In the genomic region with DNA sequence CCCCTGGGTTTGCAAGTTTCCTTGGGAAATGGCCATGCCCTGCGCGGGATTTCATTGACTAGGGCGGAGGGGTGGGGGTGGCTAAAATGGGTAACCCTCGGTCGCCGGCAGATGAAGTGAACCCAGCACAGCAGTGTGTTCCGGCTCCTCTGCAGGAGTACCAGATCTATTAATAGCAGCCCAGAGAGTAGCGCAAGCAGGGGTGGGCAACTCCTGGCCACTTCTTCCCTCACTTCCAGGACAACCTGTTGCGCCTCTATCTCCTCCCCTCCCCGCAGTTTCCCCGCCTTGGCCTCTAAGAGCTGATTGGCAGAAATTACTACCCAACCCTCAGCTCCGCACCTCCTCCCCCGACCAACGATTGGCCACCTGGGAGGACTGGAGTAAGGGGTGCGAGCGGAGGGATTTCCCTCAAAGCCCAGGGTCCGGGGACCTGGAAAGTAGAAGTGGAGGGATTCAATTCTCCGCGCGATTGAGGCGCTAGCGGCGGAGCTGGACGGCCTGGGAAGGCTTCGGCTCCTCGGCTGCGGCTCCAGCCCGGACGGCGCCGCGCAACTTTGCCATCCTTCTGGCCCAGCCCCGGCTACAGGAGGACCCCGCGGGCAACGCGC, we compare ENCODE assay signal across 8 cellular contexts. TPM values are rescaled to one million over a fixed set of nuclear protein-coding genes. Genes with fewer than 3 reads are reported as not detected.
DNase-seq lines count a peak whose midpoint lies in the region; ATAC-seq and TF ChIP-seq lines count a peak whose summit lies in the region.

A gene with protein sequence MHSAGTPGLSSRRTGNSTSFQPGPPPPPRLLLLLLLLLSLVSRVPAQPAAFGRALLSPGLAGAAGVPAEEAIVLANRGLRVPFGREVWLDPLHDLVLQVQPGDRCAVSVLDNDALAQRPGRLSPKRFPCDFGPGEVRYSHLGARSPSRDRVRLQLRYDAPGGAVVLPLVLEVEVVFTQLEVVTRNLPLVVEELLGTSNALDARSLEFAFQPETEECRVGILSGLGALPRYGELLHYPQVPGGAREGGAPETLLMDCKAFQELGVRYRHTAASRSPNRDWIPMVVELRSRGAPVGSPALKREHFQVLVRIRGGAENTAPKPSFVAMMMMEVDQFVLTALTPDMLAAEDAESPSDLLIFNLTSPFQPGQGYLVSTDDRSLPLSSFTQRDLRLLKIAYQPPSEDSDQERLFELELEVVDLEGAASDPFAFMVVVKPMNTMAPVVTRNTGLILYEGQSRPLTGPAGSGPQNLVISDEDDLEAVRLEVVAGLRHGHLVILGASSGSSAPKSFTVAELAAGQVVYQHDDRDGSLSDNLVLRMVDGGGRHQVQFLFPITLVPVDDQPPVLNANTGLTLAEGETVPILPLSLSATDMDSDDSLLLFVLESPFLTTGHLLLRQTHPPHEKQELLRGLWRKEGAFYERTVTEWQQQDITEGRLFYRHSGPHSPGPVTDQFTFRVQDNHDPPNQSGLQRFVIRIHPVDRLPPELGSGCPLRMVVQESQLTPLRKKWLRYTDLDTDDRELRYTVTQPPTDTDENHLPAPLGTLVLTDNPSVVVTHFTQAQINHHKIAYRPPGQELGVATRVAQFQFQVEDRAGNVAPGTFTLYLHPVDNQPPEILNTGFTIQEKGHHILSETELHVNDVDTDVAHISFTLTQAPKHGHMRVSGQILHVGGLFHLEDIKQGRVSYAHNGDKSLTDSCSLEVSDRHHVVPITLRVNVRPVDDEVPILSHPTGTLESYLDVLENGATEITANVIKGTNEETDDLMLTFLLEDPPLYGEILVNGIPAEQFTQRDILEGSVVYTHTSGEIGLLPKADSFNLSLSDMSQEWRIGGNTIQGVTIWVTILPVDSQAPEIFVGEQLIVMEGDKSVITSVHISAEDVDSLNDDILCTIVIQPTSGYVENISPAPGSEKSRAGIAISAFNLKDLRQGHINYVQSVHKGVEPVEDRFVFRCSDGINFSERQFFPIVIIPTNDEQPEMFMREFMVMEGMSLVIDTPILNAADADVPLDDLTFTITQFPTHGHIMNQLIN (N-terminal part only) (plus strand): TSS at position 443 of the 611 bp plus-strand sequence. CDS start 268 bp downstream, outside the sequence.

- H3K23me2 ChIP-seq in H9 (ENCODE audit: insufficient read length, low read depth, low read length, poor library complexity, severe bottlenecking) = peaks cover 18% of the 10 kb centered on the region

- H3K79me1 ChIP-seq in H9 (ENCODE audit: insufficient read depth, low read depth, low read length, poor library complexity, severe bottlenecking) = no peaks in the 10 kb centered on the region

- H3K4ac ChIP-seq in H9 (ENCODE audit: low read depth, low read length) = no peak within 1 kb of the TSS

- H3K36me3 ChIP-seq in right lobe of liver (no peaks in the 10 kb centered on the region), transverse colon (no peaks in the 10 kb centered on the region)

- H3K36me3 Mint-ChIP-seq in H9 (ENCODE audit: insufficient read depth in 1 of 3, low read depth in 3 of 3) = peaks cover 31 to 34% (median 33%) of the 10 kb centered on the region in 3 experiments
- no peaks in the 10 kb centered on the region for H3K36me3 Mint-ChIP-seq in T-helper 2 cell treated with Interferon-gamma antibody and Interleukin-4, amounts not matched to agents 5 μg/mL and 100 μg/mL, for 36 hours (ENCODE audit: low read depth)

- no peaks in the 10 kb centered on the region for H4K20me1 ChIP-seq in H9 (ENCODE audit: control insufficient read depth, insufficient read depth, insufficient read length)

- H3K9ac ChIP-seq in H9 (ENCODE audit: extremely low read depth, insufficient read length, low read length) = peak within 1 kb of the TSS; percentile 47

- no peak within 1 kb of the TSS for H2BK15ac ChIP-seq in H9 (ENCODE audit: low read depth, low read length)

- DNase-seq in H9 (peak; percentile 97), NCI-H510A (lab: John Stamatoyannopoulos, UW) (peak; percentile 60), coronary artery (ENCODE audit: low spot score) (no peak), right lobe of liver (peak in 2 of 3 donors; percentile 53 to 64), transverse colon (peak; percentile 33), HCEC 1CT (no peak)
- DNase-seq in T-helper 2 cell treated with Interferon-gamma antibody and Interleukin-4, amounts not matched to agents 5 μg/mL and 100 μg/mL, for 36 hours (ENCODE audit: low spot score) = no peak
- no peak for DNase-seq in activated effector memory CD4-positive, alpha-beta T cell treated with Interleukin-2 at 50 U/mL for 16 hours

- intact Hi-C loops in right lobe of liver (cut with DNase I) (no loop called here), transverse colon (cut with DNase I; ENCODE audit: low total_unique reads) (loop anchor here (5.0 kb wide), 1 partner anchor 81 kb away; no protein-coding TSS in a partner anchor)

- no peak within 1 kb of the TSS for H4K91ac ChIP-seq in H9 (ENCODE audit: insufficient read length, low read depth, low read length)

- H2AFZ ChIP-seq in H9 (ENCODE audit: low read length) = peak within 1 kb of the TSS; percentile 35

- no peaks in the 10 kb centered on the region for H3K79me2 ChIP-seq in H9 (ENCODE audit: insufficient read depth, low read length)

- H2AK5ac ChIP-seq in H9 (ENCODE audit: insufficient read length, low read length) = no peak within 1 kb of the TSS

- H3K56ac ChIP-seq in H9 (ENCODE audit: insufficient read length, low read depth, low read length) = no peak within 1 kb of the TSS

- no CpG with 5 or more reads among the region's 37 CpGs for WGBS in H9 (ENCODE audit: extremely low coverage, insufficient read length, low lambda C conversion rate)
- WGBS in right lobe of liver (ENCODE audit: insufficient coverage, low coverage, low lambda C conversion rate, missing lambda C conversion rate) = 0% methylated on average over 9 of the region's 37 CpGs
- 0 to 1% methylated on average over 2 to 32 of the region's 37 CpGs for WGBS in transverse colon (ENCODE audit: low coverage in 1 of 2), 2 donors

- H3K27ac ChIP-seq in H9 (ENCODE audit: insufficient read length, low read depth, low read length) = peak within 1 kb of the TSS; percentile 38
- no peak within 1 kb of the TSS for H3K27ac ChIP-seq in coronary artery
- H3K27ac ChIP-seq in right lobe of liver = no peak within 1 kb of the TSS
- peak within 1 kb of the TSS in 2 of 4 donors; percentile 20 to 49 for H3K27ac ChIP-seq in transverse colon

- H2BK120ac ChIP-seq in H9 (ENCODE audit: low read depth, low read length, poor library complexity, severe bottlenecking) = no peak within 1 kb of the TSS

- H3K27me3 Mint-ChIP-seq in H9 (ENCODE audit: low read depth) = peaks cover 22% of the 10 kb centered on the region
- peaks cover 19% of the 10 kb centered on the region for H3K27me3 Mint-ChIP-seq in T-helper 2 cell treated with Interferon-gamma antibody and Interleukin-4, amounts not matched to agents 5 μg/mL and 100 μg/mL, for 36 hours (ENCODE audit: low read depth)

- H3K23ac ChIP-seq in H9 (ENCODE audit: insufficient read length, low read depth, low read length) = no peak within 1 kb of the TSS

- no peak within 1 kb of the TSS for H2BK12ac ChIP-seq in H9 (ENCODE audit: insufficient read length, low read depth, low read length)

- H3K9me3 Mint-ChIP-seq in H9 = peaks cover 10 to 17% of the 10 kb centered on the region in 2 experiments; a peak in 4 of 5 replicates
- no peaks in the 10 kb centered on the region for H3K9me3 Mint-ChIP-seq in T-helper 2 cell treated with Interferon-gamma antibody and Interleukin-4, amounts not matched to agents 5 μg/mL and 100 μg/mL, for 36 hours

- H3K27me3 ChIP-seq in H9 (ENCODE audit: insufficient read depth, low read length) = peaks cover 3% of the 10 kb centered on the region; the same call in 1 of the 2 replicates
- H3K27me3 ChIP-seq in right lobe of liver = no peaks in the 10 kb centered on the region
- peaks cover 43% of the 10 kb centered on the region for H3K27me3 ChIP-seq in transverse colon

- H4K8ac ChIP-seq in H9 (replicated peaks; ENCODE audit: insufficient read length, low read depth, low read length) = no peak within 1 kb of the TSS

- H3K9me3 ChIP-seq in H9 (ENCODE audit: control insufficient read depth, low read depth, low read length) (no peaks in the 10 kb centered on the region), right lobe of liver (no peaks in the 10 kb centered on the region), transverse colon (no peaks in the 10 kb centered on the region)

- no peak for TF ChIP-seq EP300 in transverse colon (IDR thresholded peaks at IDR 0.05; ENCODE audit: low read depth)

- no peak for TF ChIP-seq CTCF in H9 (conservative IDR thresholded peaks at IDR 0.05)
- TF ChIP-seq CTCF in coronary artery (IDR thresholded peaks at IDR 0.05) = no peak
- TF ChIP-seq CTCF in right lobe of liver (IDR thresholded peaks at IDR 0.05) = no peak
- no peak for TF ChIP-seq CTCF in transverse colon (IDR thresholded peaks at IDR 0.05)

- H2BK20ac ChIP-seq in H9 (ENCODE audit: low read depth, low read length, poor library complexity, severe bottlenecking) = no peak within 1 kb of the TSS

- H2BK5ac ChIP-seq in H9 (ENCODE audit: insufficient read length, low read length) = no peak within 1 kb of the TSS

- H3T11ph ChIP-seq in H9 (ENCODE audit: low read length) = no peak within 1 kb of the TSS

- H3K4me1 ChIP-seq in H9 (ENCODE audit: insufficient read depth, low read length) (no peaks in the 10 kb centered on the region), right lobe of liver (peaks cover 0 to 11% (median 5%) of the 10 kb centered on the region in 4 donors), transverse colon (peaks cover 4 to 25% (median 13%) of the 10 kb centered on the region in 4 donors)

- in situ Hi-C loops in transverse colon (cut with MboI; ENCODE audit: low pct_ligation_motif_present in 1 of 4, low pct_unique_long_range_greater_than_20kb in 1 of 4, low sequenced_read_pairs in 3 of 4) = no loop called here

- H3K4me1 Mint-ChIP-seq in H9 = peaks cover 11 to 14% of the 10 kb centered on the region in 2 experiments
- no peaks in the 10 kb centered on the region for H3K4me1 Mint-ChIP-seq in T-helper 2 cell treated with Interferon-gamma antibody and Interleukin-4, amounts not matched to agents 5 μg/mL and 100 μg/mL, for 36 hours (ENCODE audit: low read depth)

- H3K27ac Mint-ChIP-seq in H9 = peak within 1 kb of the TSS; percentile 85 to 95 (median 93)
- H3K27ac Mint-ChIP-seq in T-helper 2 cell treated with Interferon-gamma antibody and Interleukin-4, amounts not matched to agents 5 μg/mL and 100 μg/mL, for 36 hours = no peak within 1 kb of the TSS

- peak within 1 kb of the TSS; percentile 96 for H3K4me2 ChIP-seq in H9 (ENCODE audit: insufficient read depth, insufficient read length, low read length)

- TF ChIP-seq POLR2A in right lobe of liver (IDR thresholded peaks at IDR 0.05) (no peak), transverse colon (IDR thresholded peaks at IDR 0.05) (no peak)

- H3K14ac ChIP-seq in H9 (ENCODE audit: insufficient read depth, low read length) = peak within 1 kb of the TSS; percentile 9; the same call in 1 of the 2 replicates

- H3K18ac ChIP-seq in H9 (ENCODE audit: insufficient read length, low read depth, low read length) = no peak within 1 kb of the TSS

- peak within 1 kb of the TSS; percentile 82 to 89 for H3K4me3 Mint-ChIP-seq in H9
- no peak within 1 kb of the TSS for H3K4me3 Mint-ChIP-seq in T-helper 2 cell treated with Interferon-gamma antibody and Interleukin-4, amounts not matched to agents 5 μg/mL and 100 μg/mL, for 36 hours

- ATAC-seq in right lobe of liver = peak; percentile 70 to 91 (median 89)

- H4K5ac ChIP-seq in H9 (ENCODE audit: insufficient read length, low read depth, low read length) = no peak within 1 kb of the TSS

- H3K4me3 ChIP-seq in coronary artery = peak within 1 kb of the TSS; percentile 67
- peak within 1 kb of the TSS; percentile 35 to 57 (median 50) for H3K4me3 ChIP-seq in right lobe of liver
- H3K4me3 ChIP-seq in transverse colon = peak within 1 kb of the TSS; percentile 13 to 55 (median 40)

RNA-seq across cellular contexts. Expression of the gene that starts here (rescaled TPM):
- total RNA-seq in H9 (2021) (15.4 and 16.0 TPM in 2 replicates), right lobe of liver (1 to 10 TPM in 3 of 6 experiments, under 1 TPM in 3; 0.18 to 2.9 (median 1.5) TPM), transverse colon (1 to 10 TPM in 2 of 4 donors, under 1 TPM in 2; 0.40 to 2.2 (median 1.2) TPM)

Comparison
In these comparisons a context has a peak if more than half of its experiments do, and no peak if none do; other contexts are left out.
1. DNase-seq: peak in H9 (single experiment), NCI-H510A (single experiment), right lobe of liver (2 of 3) and transverse colon (single experiment); none in coronary artery (single experiment), T-helper 2 cell treated with Interferon-gamma antibody and Interleukin-4, amounts not matched to agents 5 μg/mL and 100 μg/mL, for 36 hours (single experiment), activated effector memory CD4-positive, alpha-beta T cell treated with Interleukin-2 at 50 U/mL for 16 hours (single experiment) and HCEC 1CT (single experiment).
2. Peak in every context shown above with its lines, with median percentiles within 50 percentile points of each other: H3K4me3 ChIP-seq.